ENCODE assay signal across 8 cellular contexts in the genomic region with DNA sequence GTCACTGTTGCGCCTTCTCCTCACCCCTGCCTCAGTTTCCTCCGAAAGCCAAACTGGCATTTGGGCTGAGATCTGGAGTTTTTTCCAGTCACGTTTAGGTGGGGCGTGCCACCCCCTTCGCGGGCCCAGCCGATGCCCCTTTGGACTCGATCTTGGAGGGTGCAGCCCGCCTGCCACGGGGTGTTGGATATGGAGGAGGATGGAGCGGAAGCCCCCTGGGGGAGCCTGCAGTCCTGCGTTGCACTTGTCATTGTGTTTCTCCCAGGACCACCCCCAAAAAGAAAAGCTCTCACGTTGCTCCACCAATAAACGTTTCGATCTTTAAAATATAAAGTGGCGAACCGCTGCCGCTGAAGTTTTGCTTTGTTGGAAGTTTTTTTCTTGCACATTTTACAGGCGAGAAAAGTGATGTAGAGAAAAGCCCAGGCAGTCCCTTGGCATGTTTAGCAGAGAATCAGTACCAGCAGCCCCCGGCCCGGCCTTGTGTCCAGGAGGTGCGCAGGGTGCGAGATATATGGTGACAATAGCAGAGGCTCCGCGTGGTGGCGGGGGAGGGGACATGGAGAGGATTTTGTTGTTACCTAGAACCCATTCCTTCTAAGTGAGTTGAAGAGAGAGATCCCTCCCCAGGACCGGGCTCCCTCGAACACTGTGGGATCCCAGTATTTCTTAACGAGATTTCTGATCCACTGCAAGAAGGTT. TPM values are rescaled to one million over a fixed set of nuclear protein-coding genes. Genes with fewer than 3 reads are reported as not detected.
DNase-seq lines count a peak whose midpoint lies in the region; ATAC-seq and TF ChIP-seq lines count a peak whose summit lies in the region.

No MANE protein-coding gene starts in this region.

- H3K4me3 Mint-ChIP-seq in activated CD4-positive, alpha-beta T cell treated with anti-CD3 and anti-CD28 coated beads, Interleukin-2, amount 10 ng/mL, durations not matched to agents 24 days and 14 days = peak overlapping the region; percentile 88

- no peak for TF ChIP-seq POLR2A in heart left ventricle (IDR thresholded peaks at IDR 0.05)
- no peak for TF ChIP-seq POLR2A in sigmoid colon (IDR thresholded peaks at IDR 0.05)

- no peaks in the 10 kb centered on the region for H3K9me3 ChIP-seq in heart left ventricle
- H3K9me3 ChIP-seq in sigmoid colon = no peaks in the 10 kb centered on the region

- H3K27me3 Mint-ChIP-seq in activated CD4-positive, alpha-beta T cell treated with anti-CD3 and anti-CD28 coated beads, Interleukin-2, amount 10 ng/mL, durations not matched to agents 24 days and 14 days = peaks cover 26% of the 10 kb centered on the region

- H3K36me3 ChIP-seq in heart left ventricle = no peaks in the 10 kb centered on the region
- H3K36me3 ChIP-seq in sigmoid colon = no peaks in the 10 kb centered on the region

- no peak for TF ChIP-seq CTCF in heart left ventricle (IDR thresholded peaks at IDR 0.05)
- no peak for TF ChIP-seq CTCF in sigmoid colon (IDR thresholded peaks at IDR 0.05)

- H3K27ac Mint-ChIP-seq in activated CD4-positive, alpha-beta T cell treated with anti-CD3 and anti-CD28 coated beads, Interleukin-2, amount 10 ng/mL, durations not matched to agents 24 days and 14 days = peak overlapping the region; percentile 67

- WGBS in heart left ventricle, 4 donors = 4 to 6% (median 5%) methylated on average over 22 to 29 of the region's 29 CpGs
- WGBS in sigmoid colon, 2 donors = 5 to 11% methylated on average over 29 of the region's 29 CpGs

- peaks cover 0 to 63% (median 21%) of the 10 kb centered on the region in 12 donors for H3K4me1 ChIP-seq in heart left ventricle
- peaks cover 0 to 23% (median 19%) of the 10 kb centered on the region in 4 donors for H3K4me1 ChIP-seq in sigmoid colon

- peaks cover 0 to 25% (median 0%) of the 10 kb centered on the region in 9 donors for H3K27me3 ChIP-seq in heart left ventricle
- H3K27me3 ChIP-seq in sigmoid colon = peaks cover 17 to 43% (median 30%) of the 10 kb centered on the region in 3 donors

- H3K36me3 Mint-ChIP-seq in activated CD4-positive, alpha-beta T cell treated with anti-CD3 and anti-CD28 coated beads, Interleukin-2, amount 10 ng/mL, durations not matched to agents 24 days and 14 days (ENCODE audit: low read depth) = no peaks in the 10 kb centered on the region

- ATAC-seq in heart left ventricle = peak in 1 of 4 donors; percentile 23
- no peak for ATAC-seq in HG02798 (IDR thresholded peaks at IDR 0.05; ENCODE audit: poor library complexity, unreplicated experiment)
- ATAC-seq in HG02938 (IDR thresholded peaks at IDR 0.05; ENCODE audit: unreplicated experiment) = no peak

- no peaks in the 10 kb centered on the region for H3K9me3 Mint-ChIP-seq in activated CD4-positive, alpha-beta T cell treated with anti-CD3 and anti-CD28 coated beads, Interleukin-2, amount 10 ng/mL, durations not matched to agents 24 days and 14 days

- intact Hi-C loops in activated CD4-positive, alpha-beta T cell treated with anti-CD3 and anti-CD28 coated beads, Interleukin-2, amount 10 ng/mL, durations not matched to agents 24 days and 14 days (cut with micrococcal nuclease) = loop anchor here (1.0 to 10.0 kb wide), 3 partner anchors 23 to 112 kb away; no protein-coding TSS in a partner anchor
- intact Hi-C loops in heart left ventricle (cut with DNase I) = loop anchor here in 5 of 10 donors (2.0 to 10.0 kb wide), 5 partner anchors 22 to 318 kb away; a partner anchor contains a TSS
- intact Hi-C loops in sigmoid colon (cut with DNase I) = no loop called here

- TF ChIP-seq EP300 in sigmoid colon (IDR thresholded peaks at IDR 0.05) = no peak

- DNase-seq in activated CD4-positive, alpha-beta T cell treated with anti-CD3 and anti-CD28 coated beads, Interleukin-2, amount 10 ng/mL, durations not matched to agents 24 days and 14 days = peak; percentile 69
- DNase-seq in activated CD4-positive, alpha-beta T cell treated with anti-CD3 and anti-CD28 coated beads for 1 hour = no peak
- DNase-seq in activated CD8-positive, alpha-beta memory T cell treated with anti-CD3 and anti-CD28 coated beads for 24 hours = peak; percentile 62
- DNase-seq in heart left ventricle (peak in 4 of 5 donors; percentile 24 to 37 (median 34)), sigmoid colon (no peak), 8988T (no peak)

- peak overlapping the region; percentile 66 to 95 (median 83) for H3K4me3 ChIP-seq in heart left ventricle
- peak overlapping the region; percentile 45 to 75 (median 66) for H3K4me3 ChIP-seq in sigmoid colon

- H3K27ac ChIP-seq in heart left ventricle (peak overlapping the region; percentile 20 to 92 (median 76)), sigmoid colon (peak overlapping the region; percentile 17 to 63 (median 54))

- H3K4me1 Mint-ChIP-seq in activated CD4-positive, alpha-beta T cell treated with anti-CD3 and anti-CD28 coated beads, Interleukin-2, amount 10 ng/mL, durations not matched to agents 24 days and 14 days = peaks cover 22% of the 10 kb centered on the region

RNA-seq across cellular contexts. Expression of a gene that starts 0.7 kb away (rescaled TPM):
- total RNA-seq in activated CD4-positive, alpha-beta T cell treated with anti-CD3 and anti-CD28 coated beads, Interleukin-2, amount 10 ng/mL, durations not matched to agents 24 days and 14 days = 2.3 and 2.9 TPM in 2 replicates
- 10 to 100 TPM in 7 of 9 donors, 1 to 10 TPM in 2; 8.6 to 28.2 (median 13.6) TPM for total RNA-seq in heart left ventricle
- 10 to 100 TPM in 1 of 2 donors, 1 to 10 TPM in 1; 2.5 to 19.3 TPM for polyA plus RNA-seq in heart left ventricle
- 10 to 100 TPM in 1 of 4 donors, 1 to 10 TPM in 3; 5.4 to 10.7 (median 9.4) TPM for total RNA-seq in sigmoid colon
- polyA plus RNA-seq in sigmoid colon = 1 to 10 TPM in 2 of 3 donors, under 1 TPM in 1; 0.60 to 5.8 (median 1.4) TPM

Comparison
In these comparisons a context has a peak if more than half of its experiments do, and no peak if none do; other contexts are left out.
1. DNase-seq: peak in activated CD4-positive, alpha-beta T cell treated with anti-CD3 and anti-CD28 coated beads, Interleukin-2, amount 10 ng/mL, durations not matched to agents 24 days and 14 days (single experiment), activated CD8-positive, alpha-beta memory T cell treated with anti-CD3 and anti-CD28 coated beads for 24 hours (single experiment) and heart left ventricle (4 of 5); none in activated CD4-positive, alpha-beta T cell treated with anti-CD3 and anti-CD28 coated beads for 1 hour (single experiment), sigmoid colon (single experiment) and 8988T (single experiment).